Comparison of ENCODE assay signal across 8 cellular contexts in genomic region chr18:50287028-50287440, GRCh38. TPM values are rescaled to one million over a fixed set of nuclear protein-coding genes. Genes with fewer than 3 reads are reported as not detected.
DNase-seq lines count a peak whose midpoint lies in the region; ATAC-seq and TF ChIP-seq lines count a peak whose summit lies in the region.

No MANE protein-coding gene starts in this region.

- H3F3A ChIP-seq in MM.1S (ENCODE audit: insufficient read depth, low read length) = no peaks in the 10 kb centered on the region

- H4K20me1 ChIP-seq in MM.1S (ENCODE audit: insufficient read depth, low read length) = no peaks in the 10 kb centered on the region

- peaks cover 29% of the 10 kb centered on the region for H3K79me2 ChIP-seq in MM.1S (ENCODE audit: low read length)

- H3K9ac ChIP-seq in MM.1S (ENCODE audit: low read length) = peak overlapping the region; percentile 70

- intact Hi-C loops in mucosa of descending colon (cut with DNase I, micrococcal nuclease) = no loop called here

- TF ChIP-seq CTCF in MM.1S (IDR thresholded peaks at IDR 0.05; ENCODE audit: low read length) = no peak
- no peak for TF ChIP-seq CTCF in mucosa of descending colon (IDR thresholded peaks at IDR 0.05)

- H3K9me2 ChIP-seq in MM.1S (replicated peaks; ENCODE audit: insufficient read depth, low read length) = no peaks in the 10 kb centered on the region

- H3K4me2 ChIP-seq in MM.1S (ENCODE audit: low read depth, low read length) = peak overlapping the region; percentile 88

- peak; percentile 0 for ATAC-seq in mucosa of descending colon
- ATAC-seq in HG02610 (IDR thresholded peaks at IDR 0.05; ENCODE audit: unreplicated experiment) = no peak

- H3K4me3 ChIP-seq in MM.1S (ENCODE audit: low read length) (peak overlapping the region; percentile 98), mucosa of descending colon (peak overlapping the region; percentile 50)

- peak overlapping the region; percentile 94 for H2AFZ ChIP-seq in MM.1S (ENCODE audit: low read length)

- DNase-seq in COLO668 (lab: John Stamatoyannopoulos, UW; ENCODE audit: unreplicated experiment) (peak; percentile 38), MM.1S (no peak), dermis blood vessel endothelial cell (peak; percentile 4), mucosa of descending colon (peak in 2 of 3 donors; percentile 64 to 77), T-helper 9 cell (no peak), iPS-NIHi11 (ENCODE audit: low spot score) (no peak)
- DNase-seq in effector CD4-positive, alpha-beta T cell = no peak

- H3K36me3 ChIP-seq in MM.1S (replicated peaks; ENCODE audit: insufficient read depth, low read length) = peaks cover 11% of the 10 kb centered on the region; the same call in 1 of the 2 replicates
- peaks cover 3% of the 10 kb centered on the region for H3K36me3 ChIP-seq in mucosa of descending colon (ENCODE audit: low read depth)

- peaks cover 6% of the 10 kb centered on the region; the same call in 1 of the 2 replicates for H3K4me1 ChIP-seq in MM.1S (ENCODE audit: low read length)
- H3K4me1 ChIP-seq in mucosa of descending colon (ENCODE audit: low read depth) = peaks cover 5% of the 10 kb centered on the region

- H3K9me3 ChIP-seq in MM.1S (replicated peaks; ENCODE audit: insufficient read depth, low read length) (no peaks in the 10 kb centered on the region), mucosa of descending colon (no peaks in the 10 kb centered on the region)

- H3K27ac ChIP-seq in MM.1S (ENCODE audit: low read length) = no peak overlapping the region; the same call in 1 of the 2 replicates

- no peaks in the 10 kb centered on the region for H3K27me3 ChIP-seq in MM.1S (replicated peaks; ENCODE audit: insufficient read depth, low read length)

RNA-seq across cellular contexts. Expression of gene CXXC1, which starts 0.5 kb away (rescaled TPM):
- total RNA-seq in dermis blood vessel endothelial cell (49.7 and 51.3 TPM in 2 replicates), mucosa of descending colon (10 to 100 TPM; 80.9 to 88.8 (median 83.7) TPM)

RNA-seq across cellular contexts. Expression of gene MBD1, which starts 5.7 kb away (rescaled TPM):
- 68.7 and 74.9 TPM in 2 replicates for total RNA-seq in dermis blood vessel endothelial cell
- 10 to 100 TPM; 71.4 to 90.2 (median 75.1) TPM for total RNA-seq in mucosa of descending colon

RNA-seq across cellular contexts. Expression of gene CFAP53, which starts 20.7 kb away (rescaled TPM):
- total RNA-seq in dermis blood vessel endothelial cell (under 0.01 and 0.14 TPM in 2 replicates), mucosa of descending colon (under 1 TPM in 2 of 3 donors, not detected in 1; 0.27 to 0.47 TPM)

Comparison
In these comparisons a context has a peak if more than half of its experiments do, and no peak if none do; other contexts are left out.
1. DNase-seq: peak in COLO668 (single experiment), dermis blood vessel endothelial cell (single experiment) and mucosa of descending colon (2 of 3); none in MM.1S (single experiment), T-helper 9 cell (single experiment), effector CD4-positive, alpha-beta T cell (single experiment) and iPS-NIHi11 (single experiment).